In the genomic region with DNA sequence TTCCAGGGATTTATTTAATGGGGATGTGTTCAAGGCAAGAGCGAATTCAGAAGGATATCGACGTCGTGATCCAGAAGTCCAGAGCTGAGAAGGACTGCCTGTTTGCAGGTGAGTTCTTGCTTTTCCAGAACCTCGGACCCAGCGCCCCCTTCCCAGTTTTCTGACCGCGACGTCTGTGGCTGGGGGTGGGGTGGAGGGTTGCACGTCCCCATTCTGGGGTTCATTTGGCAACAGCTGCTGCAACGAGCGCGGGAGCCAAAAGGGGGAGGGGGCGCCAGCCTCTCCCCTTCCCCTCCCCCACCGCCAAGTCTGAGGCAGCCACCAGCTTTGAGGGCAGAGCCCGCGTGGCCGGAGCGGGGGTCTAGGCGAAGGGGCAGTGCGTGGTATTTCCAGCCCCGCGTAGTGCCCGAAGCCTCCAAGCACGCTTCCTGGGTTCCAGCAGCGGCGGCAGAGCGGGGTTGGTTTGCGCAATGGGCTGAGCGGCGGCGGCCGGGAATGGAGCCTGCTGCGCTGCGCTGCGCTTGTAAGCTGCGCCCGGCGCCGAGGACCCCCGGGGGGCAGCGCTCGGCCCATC, we compare ENCODE assay signal across 8 cellular contexts.
DNase-seq lines count a peak whose midpoint lies in the region; ATAC-seq and TF ChIP-seq lines count a peak whose summit lies in the region.

No MANE protein-coding gene starts in this region.

- H3K9me3 Mint-ChIP-seq in activated T-cell treated with anti-CD3 and anti-CD28 coated beads, Interleukin-2, amount 50 U/mL, for 24 hours: no peaks in the 10 kb centered on the region

- DNase-seq in activated CD4-positive, alpha-beta T cell treated with anti-CD3 and anti-CD28 coated beads for 48 hours: peak; percentile 63
- DNase-seq in activated CD4-positive, alpha-beta T cell treated with anti-CD3 and anti-CD28 coated beads, Interleukin-2, amount 50 U/mL, for 1 hour: no peak
- DNase-seq in NCI-H1417 (lab: John Stamatoyannopoulos, UW) (peak; percentile 65 to 79 (median 77)), foreskin fibroblast (peak; percentile 12 to 72), NCI-H2196 (lab: John Stamatoyannopoulos, UW; ENCODE audit: unreplicated experiment) (no peak)
- DNase-seq in activated T-cell treated with anti-CD3 and anti-CD28 coated beads, Interleukin-2, amount 50 U/mL, for 24 hours: no peak

- H3K9me3 ChIP-seq in neuron (ENCODE audit: low read length): no peaks in the 10 kb centered on the region

- no peaks in the 10 kb centered on the region for H3K27me3 Mint-ChIP-seq in activated T-cell treated with anti-CD3 and anti-CD28 coated beads, Interleukin-2, amount 50 U/mL, for 24 hours

- TF ChIP-seq CTCF in foreskin fibroblast (IDR thresholded peaks at IDR 0.05; ENCODE audit: low read depth, low read length): no peak

- peak overlapping the region; percentile 100 for H3K27ac Mint-ChIP-seq in activated T-cell treated with anti-CD3 and anti-CD28 coated beads, Interleukin-2, amount 50 U/mL, for 24 hours

- H3K4me3 Mint-ChIP-seq in activated T-cell treated with anti-CD3 and anti-CD28 coated beads, Interleukin-2, amount 50 U/mL, for 24 hours: peak overlapping the region; percentile 98

- peaks cover 3% of the 10 kb centered on the region for H3K27me3 ChIP-seq in neuron (ENCODE audit: insufficient read depth, low read length)

- peaks cover 6% of the 10 kb centered on the region for H3K4me1 ChIP-seq in neuron (ENCODE audit: insufficient read depth, low read length)

- peaks cover 29% of the 10 kb centered on the region for H3K36me3 Mint-ChIP-seq in activated T-cell treated with anti-CD3 and anti-CD28 coated beads, Interleukin-2, amount 50 U/mL, for 24 hours (ENCODE audit: low read depth)

- peak overlapping the region; percentile 81 for H2AFZ ChIP-seq in neuron (ENCODE audit: low read depth, low read length)

- H3K4me1 Mint-ChIP-seq in activated T-cell treated with anti-CD3 and anti-CD28 coated beads, Interleukin-2, amount 50 U/mL, for 24 hours (ENCODE audit: low read depth): peaks cover 42% of the 10 kb centered on the region

- no peaks in the 10 kb centered on the region for H3K36me3 ChIP-seq in neuron (ENCODE audit: insufficient read depth, low read length)

- peak; percentile 45 for ATAC-seq in HG02678 (IDR thresholded peaks at IDR 0.05; ENCODE audit: unreplicated experiment)

- H3K4me3 ChIP-seq in foreskin fibroblast (ENCODE audit: low read depth in 1 of 2, low read length in 2 of 2) (peak overlapping the region; percentile 83 to 91), neuron (ENCODE audit: low read length) (peak overlapping the region; percentile 94)

Comparison
In these comparisons a context has a peak if more than half of its experiments do, and no peak if none do; other contexts are left out.
1. DNase-seq: peak in activated CD4-positive, alpha-beta T cell treated with anti-CD3 and anti-CD28 coated beads for 48 hours (single experiment), NCI-H1417 (3 of 3) and foreskin fibroblast (2 of 2); none in activated CD4-positive, alpha-beta T cell treated with anti-CD3 and anti-CD28 coated beads, Interleukin-2, amount 50 U/mL, for 1 hour (single experiment), activated T-cell treated with anti-CD3 and anti-CD28 coated beads, Interleukin-2, amount 50 U/mL, for 24 hours (single experiment) and NCI-H2196 (single experiment).